6 cellular contexts compared by ENCODE assay signal in genomic region chr16:668519-669171, GRCh38. TPM values are rescaled to one million over a fixed set of nuclear protein-coding genes. Genes with fewer than 3 reads are reported as not detected.
DNase-seq lines count a peak whose midpoint lies in the region; ATAC-seq and TF ChIP-seq lines count a peak whose summit lies in the region.

No MANE protein-coding gene starts in this region.

- H3K27me3 ChIP-seq in colonic mucosa = no peaks in the 10 kb centered on the region
- H3K27me3 ChIP-seq in parathyroid adenoma (ENCODE audit: control insufficient read depth, insufficient read depth, low read length) = no peaks in the 10 kb centered on the region

- DNase-seq in activated CD4-positive, alpha-beta T cell treated with anti-CD3 and anti-CD28 coated beads for 48 hours = peak; percentile 36
- no peak for DNase-seq in activated CD4-positive, alpha-beta T cell treated with anti-CD3 and anti-CD28 coated beads, Interleukin-2, amount 50 U/mL, for 1 hour
- DNase-seq in colonic mucosa = no peak
- no peak for DNase-seq in DMS79 (lab: John Stamatoyannopoulos, UW)

- H3K27ac ChIP-seq in colonic mucosa = peak overlapping the region; percentile 75
- H3K27ac ChIP-seq in parathyroid adenoma = peak overlapping the region; percentile 60

- H2AFZ ChIP-seq in parathyroid adenoma = peak overlapping the region; percentile 93

- TF ChIP-seq CTCF in colonic mucosa (IDR thresholded peaks at IDR 0.05) = no peak
- TF ChIP-seq CTCF in parathyroid adenoma (IDR thresholded peaks at IDR 0.05) = no peak

- H3K9me3 ChIP-seq in colonic mucosa (no peaks in the 10 kb centered on the region), parathyroid adenoma (ENCODE audit: control insufficient read depth, low read length) (no peaks in the 10 kb centered on the region)

- peak overlapping the region; percentile 91 for H3K4me2 ChIP-seq in parathyroid adenoma (ENCODE audit: low read length)

- ATAC-seq in HG03342 (IDR thresholded peaks at IDR 0.05; ENCODE audit: unreplicated experiment) = no peak

- intact Hi-C loops in colonic mucosa (cut with DNase I) = no loop called here

- peaks cover 23% of the 10 kb centered on the region for H3K36me3 ChIP-seq in colonic mucosa
- H3K36me3 ChIP-seq in parathyroid adenoma (ENCODE audit: control insufficient read depth, insufficient read depth, low read length) = no peaks in the 10 kb centered on the region

- peak overlapping the region; percentile 91 to 93 for H3K9ac ChIP-seq in colonic mucosa (ENCODE audit: low read depth in 2 of 2, low read length in 2 of 2)
- H3K9ac ChIP-seq in parathyroid adenoma = peak overlapping the region; percentile 77

- H3K4me1 ChIP-seq in colonic mucosa (peaks cover 6% of the 10 kb centered on the region), parathyroid adenoma (peaks cover 10% of the 10 kb centered on the region)

- peak overlapping the region; percentile 99 for H3K4me3 ChIP-seq in colonic mucosa
- peak overlapping the region; percentile 88 for H3K4me3 ChIP-seq in parathyroid adenoma (ENCODE audit: low read depth, low read length)

- H3K79me2 ChIP-seq in parathyroid adenoma = peaks cover 5% of the 10 kb centered on the region

RNA-seq across cellular contexts. Expression of gene RHOT2, which starts 0.7 kb away (rescaled TPM):
- total RNA-seq in colonic mucosa = 100 to 1,000 TPM; 112 to 182 TPM

RNA-seq across cellular contexts. Expression of gene RHBDL1, which starts 6.8 kb away (rescaled TPM):
- 1 to 10 TPM; 4.0 to 5.7 TPM for total RNA-seq in colonic mucosa

RNA-seq across cellular contexts. Expression of gene STUB1, which starts 11.6 kb away (rescaled TPM):
- total RNA-seq in colonic mucosa = 100 to 1,000 TPM in 1 of 2 donors, 10 to 100 TPM in 1; 96.7 to 159 TPM

RNA-seq across cellular contexts. Expression of gene JMJD8, which starts 15.5 kb away (rescaled TPM):
- 10 to 100 TPM; 40.7 to 72.1 TPM for total RNA-seq in colonic mucosa

RNA-seq across cellular contexts. Expression of gene WDR90, which starts 19.5 kb away (rescaled TPM):
- total RNA-seq in colonic mucosa = 100 to 1,000 TPM in 1 of 2 donors, 10 to 100 TPM in 1; 25.1 to 122 TPM
